In the genomic region with DNA sequence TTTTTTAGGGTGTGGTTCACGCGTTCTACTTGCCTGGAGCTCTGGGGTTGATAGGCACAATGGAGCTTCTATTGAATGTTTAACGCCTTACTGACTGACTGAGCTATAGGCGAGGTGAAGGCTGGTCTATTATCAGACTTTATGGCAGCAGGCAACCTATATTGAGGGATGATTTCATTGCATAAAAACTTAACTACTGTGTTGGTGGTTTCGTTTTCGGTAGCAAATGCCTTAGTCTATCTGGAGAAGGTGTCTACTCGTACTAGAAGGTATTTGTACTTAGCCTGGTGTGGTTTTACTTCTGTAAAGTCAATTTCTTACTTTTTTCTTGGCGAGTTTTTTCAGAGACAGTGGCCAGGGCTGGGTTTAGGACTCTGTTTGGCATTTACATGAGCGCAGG, we compare ENCODE assay signal across 7 cellular contexts.
DNase-seq lines count a peak whose midpoint lies in the region; ATAC-seq and TF ChIP-seq lines count a peak whose summit lies in the region.
"Not testable (repeated sequence)": the region's sequence is repeated elsewhere in the genome, so short reads cannot be mapped to it uniquely, and the experiment has no call there.

No MANE protein-coding gene starts in this region.

- H3K9ac ChIP-seq in KMS-11 (peak overlapping the region; percentile 79), duodenal mucosa (ENCODE audit: low read depth in 1 of 2, low read length in 2 of 2) (peak overlapping the region; percentile 39 to 56)
- H3K9ac ChIP-seq in neural progenitor cell = not testable (repeated sequence)

- H3K9me3 ChIP-seq in SJCRH30 (replicated peaks); duodenal mucosa (ENCODE audit: control insufficient read depth in 1 of 2, low read length in 2 of 2); left ventricle myocardium inferior (replicated peaks); mucosa of descending colon; neural progenitor cell (ENCODE audit: low read depth); transverse colon: not testable (repeated sequence)

- in situ Hi-C loops in transverse colon (cut with MboI; ENCODE audit: low pct_ligation_motif_present in 1 of 4, low pct_unique_long_range_greater_than_20kb in 1 of 4, low sequenced_read_pairs in 3 of 4) = not testable (repeated sequence)

- intact Hi-C loops in left ventricle myocardium inferior (cut with micrococcal nuclease); mucosa of descending colon (cut with DNase I, micrococcal nuclease); transverse colon (cut with DNase I; ENCODE audit: low total_unique reads): not testable (repeated sequence)

- not testable (repeated sequence) for TF ChIP-seq EP300 in transverse colon (IDR thresholded peaks at IDR 0.05; ENCODE audit: low read depth)

- not testable (repeated sequence) for H3K36me3 Mint-ChIP-seq in neural progenitor cell

- H3K27me3 Mint-ChIP-seq in neural progenitor cell (ENCODE audit: insufficient read depth, low read depth) = not testable (repeated sequence)

- H3K4me1 ChIP-seq in KMS-11 (ENCODE audit: low read depth, poor library complexity, severe bottlenecking); SJCRH30; duodenal mucosa (ENCODE audit: control insufficient read depth in 1 of 2, insufficient read depth in 2 of 2, low read length in 2 of 2); left ventricle myocardium inferior; mucosa of descending colon (ENCODE audit: low read depth); transverse colon: not testable (repeated sequence)
- H3K4me1 ChIP-seq in neural progenitor cell = peaks cover 16% of the 10 kb centered on the region

- not testable (repeated sequence) for H3K4me3 ChIP-seq in KMS-11 (IDR thresholded peaks at IDR 0.05; ENCODE audit: insufficient read depth, low read depth, low read length); mucosa of descending colon; neural progenitor cell
- H3K4me3 ChIP-seq in SJCRH30 (peak overlapping the region; percentile 68), duodenal mucosa (ENCODE audit: low read depth in 1 of 2, low read length in 2 of 2) (peak overlapping the region; percentile 57 to 70), left ventricle myocardium inferior (peak overlapping the region; percentile 59), transverse colon (peak overlapping the region in 3 of 4 donors; percentile 25 to 43 (median 31))

- H3K27ac ChIP-seq in KMS-11 (peak overlapping the region; percentile 97), SJCRH30 (peak overlapping the region; percentile 96), duodenal mucosa (ENCODE audit: low read depth, low read length) (peak overlapping the region; percentile 50), transverse colon (peak overlapping the region; percentile 67 to 89 (median 80))
- not testable (repeated sequence) for H3K27ac ChIP-seq in left ventricle myocardium inferior (replicated peaks); neural progenitor cell

- ATAC-seq in mucosa of descending colon = not testable (repeated sequence)

- 55 to 61% methylated on average over 8 to 9 of the region's 9 CpGs for WGBS in transverse colon (ENCODE audit: low coverage in 1 of 2), 2 donors

- not testable (repeated sequence) for H3K27me3 ChIP-seq in KMS-11 (ENCODE audit: insufficient read depth, low read depth); SJCRH30; duodenal mucosa (ENCODE audit: control insufficient read depth in 1 of 2, insufficient read depth in 2 of 2, low read length in 2 of 2); left ventricle myocardium inferior (ENCODE audit: low read depth); neural progenitor cell; transverse colon

- not testable (repeated sequence) for H4K20me1 ChIP-seq in KMS-11 (ENCODE audit: insufficient read depth); neural progenitor cell (ENCODE audit: low read depth)

- peak overlapping the region; percentile 92 for H3K27ac Mint-ChIP-seq in neural progenitor cell

- H3K4me3 Mint-ChIP-seq in neural progenitor cell = peak overlapping the region; percentile 38

- not testable (repeated sequence) for H3F3A ChIP-seq in neural progenitor cell (ENCODE audit: low read depth)

- TF ChIP-seq POLR2A in transverse colon (IDR thresholded peaks at IDR 0.05) = peak; percentile 44

- not testable (repeated sequence) for H3K79me2 ChIP-seq in KMS-11 (ENCODE audit: insufficient read depth, low read depth); neural progenitor cell (ENCODE audit: low read depth)

- not testable (repeated sequence) for H3K9me3 Mint-ChIP-seq in neural progenitor cell

- not testable (repeated sequence) for H2AFZ ChIP-seq in KMS-11 (ENCODE audit: low read depth); neural progenitor cell (replicated peaks)

- H3K4me1 Mint-ChIP-seq in neural progenitor cell = peaks cover 53% of the 10 kb centered on the region

- peak overlapping the region; percentile 36; the same call in 1 of the 2 replicates for H3K4me2 ChIP-seq in KMS-11
- peak overlapping the region; percentile 60 for H3K4me2 ChIP-seq in neural progenitor cell

- not testable (repeated sequence) for H3K36me3 ChIP-seq in KMS-11 (ENCODE audit: insufficient read depth); SJCRH30; duodenal mucosa (ENCODE audit: control insufficient read depth in 1 of 2, insufficient read depth in 2 of 2, low read length in 2 of 2); left ventricle myocardium inferior; mucosa of descending colon (ENCODE audit: low read depth); neural progenitor cell; transverse colon

- DNase-seq in SJCRH30 = peak in 1 of 2 experiments; percentile 24
- DNase-seq in left ventricle myocardium inferior; neural progenitor cell (ENCODE audit: low spot score); transverse colon: not testable (repeated sequence)
- DNase-seq in mucosa of descending colon = peak in 2 of 3 donors; percentile 23 to 26

- TF ChIP-seq CTCF in KMS-11 (conservative IDR thresholded peaks at IDR 0.05; ENCODE audit: low read depth, low read length); left ventricle myocardium inferior (IDR thresholded peaks at IDR 0.05; ENCODE audit: borderline replicate concordance); mucosa of descending colon (IDR thresholded peaks at IDR 0.05); neural progenitor cell (IDR thresholded peaks at IDR 0.05); transverse colon (IDR thresholded peaks at IDR 0.05): not testable (repeated sequence)
